In the genomic region with DNA sequence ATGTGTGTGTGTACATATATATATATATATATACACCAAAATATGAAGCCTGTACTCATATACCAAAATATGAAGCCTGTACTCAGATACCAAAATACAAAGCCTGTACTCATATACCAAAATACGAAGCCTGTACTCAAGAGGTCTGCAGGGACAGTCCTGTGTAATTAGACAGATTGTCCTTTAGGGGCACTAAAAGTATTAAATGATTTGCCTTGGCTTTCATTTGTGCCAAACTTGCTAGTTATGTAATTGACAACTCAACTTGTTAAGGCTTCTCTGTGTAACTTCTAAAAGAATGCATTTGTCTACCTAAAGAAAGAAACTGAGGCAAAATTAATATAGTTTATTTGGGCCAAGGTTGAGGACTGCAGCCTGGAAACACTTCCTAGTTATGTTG, we compare ENCODE assay signal across 13 cellular contexts. TPM values are rescaled to one million over a fixed set of nuclear protein-coding genes. Genes with fewer than 3 reads are reported as not detected.
DNase-seq lines count a peak whose midpoint lies in the region; ATAC-seq, FAIRE-seq and TF ChIP-seq lines count a peak whose summit lies in the region.
"Had no signal": no experiment of that assay in that cellular context is flagged by ENCODE, and none has a peak within 500 bp of the region (broad histone marks: within the 10 kb centered on the region; RNA-seq: fewer than 3 reads in every experiment).

No MANE protein-coding gene starts in this region.

- H3K4me2 ChIP-seq in HepG2 (ENCODE audit: low read depth, low read length) = no peak overlapping the region

- H3K79me2 ChIP-seq in HepG2 (ENCODE audit: insufficient read depth, low read length) = no peaks in the 10 kb centered on the region

- no peaks in the 10 kb centered on the region for H3K9me3 ChIP-seq in HepG2 (ENCODE audit: low read length)
- H3K9me3 ChIP-seq in tibial artery = no peaks in the 10 kb centered on the region
- H3K9me3 ChIP-seq in body of pancreas = no peaks in the 10 kb centered on the region
- H3K9me3 ChIP-seq: SJCRH30 had no signal

- H2AFZ ChIP-seq in HepG2 (ENCODE audit: low read length) = no peak overlapping the region

- in situ Hi-C loops in HepG2 (cut with HindIII; ENCODE audit: extremely low pct_ligation_motif_present, low pct_unique_long_range_greater_than_20kb) = no loop called here

- H3K27me3 ChIP-seq in HepG2 (ENCODE audit: control insufficient read depth in 1 of 2, insufficient read depth in 2 of 2, low read length in 2 of 2) (no peaks in the 10 kb centered on the region), tibial artery (no peaks in the 10 kb centered on the region), body of pancreas (no peaks in the 10 kb centered on the region)
- H3K27me3 ChIP-seq: SJCRH30 had no signal

- no TSS peak for BruUV-seq in HepG2 (replicated peaks; lab: Mats Ljungman, UMichigan)

- DNase-seq in DMS114 treated with DMSO at 0.1 percent for 48 hours (lab: John Stamatoyannopoulos, UW; ENCODE audit: unreplicated experiment) (peak; percentile 15), HT-29 (ENCODE audit: low spot score) (peak; percentile 43), HepG2 (ENCODE audit: low spot score) (peak; percentile 23), tibial artery (no peak), body of pancreas (no peak)
- DNase-seq: activated CD4-positive, alpha-beta T cell treated with anti-CD3 and anti-CD28 coated beads, Interleukin-2, amount 10 ng/mL, durations not matched to agents 24 days and 14 days; activated gamma-delta T cell; NCI-H187; stimulated activated CD4-positive, alpha-beta T cell treated with anti-CD3 and anti-CD28 coated beads, Interleukin-2, amount 100 ng/mL, for 48 hours had no signal

- intact Hi-C loops in HepG2 (cut with micrococcal nuclease; ENCODE audit: unreplicated experiment) (no loop called here), tibial artery (cut with DNase I; ENCODE audit: low total_unique reads) (no loop called here), body of pancreas (cut with DNase I) (no loop called here)

- POLR2A ChIA-PET in HepG2 (lab: Yijun Ruan, JAX) = no interaction called here

- H3K27ac ChIP-seq in HepG2 (ENCODE audit: extremely low read length, insufficient read depth, low read length) (no peak overlapping the region), tibial artery (no peak overlapping the region), body of pancreas (no peak overlapping the region)
- H3K27ac ChIP-seq: SJCRH30 had no signal

- TF ChIP-seq POLR2A in HepG2 (IDR thresholded peaks at IDR 0.05; ENCODE audit: insufficient read depth in 1 of 2, low read depth in 2 of 2, low read length in 2 of 2) (no peak), body of pancreas (IDR thresholded peaks at IDR 0.05) (no peak)

- CTCF ChIA-PET in HepG2 (lab: Yijun Ruan, JAX; ENCODE audit: low intra/inter-chr PET ratio, low total read pairs) = no interaction called here

- TF ChIP-seq CTCF in HepG2 (CRISPR knock-in tag; IDR thresholded peaks at IDR 0.05) (no peak), tibial artery (IDR thresholded peaks at IDR 0.05) (no peak), body of pancreas (IDR thresholded peaks at IDR 0.05) (no peak)

- H3K4me3 ChIP-seq in HepG2 (replicated peaks in 1 of 3; ENCODE audit: insufficient read depth in 1 of 3, low read depth in 2 of 3, low read length in 3 of 3) (no peak overlapping the region), tibial artery (no peak overlapping the region), body of pancreas (no peak overlapping the region)
- H3K4me3 ChIP-seq: SJCRH30 had no signal

- H4K20me1 ChIP-seq in HepG2 (ENCODE audit: insufficient read depth, low read length) = no peaks in the 10 kb centered on the region

- FAIRE-seq in HepG2 (lab: Jason Lieb, UNC) = no peak
- FAIRE-seq: GM19239 had no signal

- TF ChIP-seq RAD21 in HepG2 (CRISPR knock-in tag; IDR thresholded peaks at IDR 0.05) = no peak

- no peak overlapping the region for H3K9ac ChIP-seq in HepG2 (ENCODE audit: insufficient read depth, low read depth, low read length)

- ATAC-seq in SK-N-SH treated with all-trans-retinoic acid at 6 μM for 48 hours (peak; percentile 40; the same call in 1 of the 3 replicates), HepG2 (peak; percentile 48; the same call in 1 of the 3 replicates), body of pancreas (no peak), GM19397 (IDR thresholded peaks at IDR 0.05; ENCODE audit: unreplicated experiment) (no peak)

- H3K4me1 ChIP-seq in HepG2 (ENCODE audit: insufficient read depth, low read length) (no peaks in the 10 kb centered on the region), tibial artery (no peaks in the 10 kb centered on the region), body of pancreas (no peaks in the 10 kb centered on the region)
- H3K4me1 ChIP-seq: SJCRH30 had no signal

- 43% methylated on average over 1 of the region's 1 CpG for WGBS in HepG2 (ENCODE audit: low lambda C conversion rate)
- 61 to 68% methylated on average over 1 of the region's 1 CpG for whole genome bisulfite sequencing in body of pancreas, 2 donors

- H3K36me3 ChIP-seq in HepG2 (replicated peaks in 1 of 2; ENCODE audit: control insufficient read depth in 1 of 2, insufficient read depth in 2 of 2, low read length in 2 of 2) (no peaks in the 10 kb centered on the region), tibial artery (no peaks in the 10 kb centered on the region), body of pancreas (replicated peaks in 1 of 2; ENCODE audit: insufficient read depth in 1 of 2, low read depth in 2 of 2) (no peaks in the 10 kb centered on the region)
- H3K36me3 ChIP-seq: SJCRH30 had no signal

- no peak for TF ChIP-seq EP300 in HepG2 (IDR thresholded peaks at IDR 0.05; ENCODE audit: low read depth in 2 of 2, low read length in 2 of 2)
- TF ChIP-seq EP300 in HepG2 (CRISPR knock-in tag; IDR thresholded peaks at IDR 0.05; ENCODE audit: borderline replicate concordance) = no peak

TF ChIP-seq in SK-N-SH treated with all-trans-retinoic acid at 6 μM for 48 hours, 23 proteins besides CTCF, POLR2A, EP300 and RAD21 (continues in another document):
- TF ChIP-seq ZNF565 (CRISPR knock-in tag; conservative IDR thresholded peaks at IDR 0.05; ENCODE audit: low read depth) = no peak
- TF ChIP-seq TOX (CRISPR knock-in tag; IDR thresholded peaks at IDR 0.05; ENCODE audit: borderline replicate concordance) = no peak

TF ChIP-seq in HepG2, 621 proteins besides CTCF, POLR2A, EP300 and RAD21:
- TF ChIP-seq, protein P1, sequence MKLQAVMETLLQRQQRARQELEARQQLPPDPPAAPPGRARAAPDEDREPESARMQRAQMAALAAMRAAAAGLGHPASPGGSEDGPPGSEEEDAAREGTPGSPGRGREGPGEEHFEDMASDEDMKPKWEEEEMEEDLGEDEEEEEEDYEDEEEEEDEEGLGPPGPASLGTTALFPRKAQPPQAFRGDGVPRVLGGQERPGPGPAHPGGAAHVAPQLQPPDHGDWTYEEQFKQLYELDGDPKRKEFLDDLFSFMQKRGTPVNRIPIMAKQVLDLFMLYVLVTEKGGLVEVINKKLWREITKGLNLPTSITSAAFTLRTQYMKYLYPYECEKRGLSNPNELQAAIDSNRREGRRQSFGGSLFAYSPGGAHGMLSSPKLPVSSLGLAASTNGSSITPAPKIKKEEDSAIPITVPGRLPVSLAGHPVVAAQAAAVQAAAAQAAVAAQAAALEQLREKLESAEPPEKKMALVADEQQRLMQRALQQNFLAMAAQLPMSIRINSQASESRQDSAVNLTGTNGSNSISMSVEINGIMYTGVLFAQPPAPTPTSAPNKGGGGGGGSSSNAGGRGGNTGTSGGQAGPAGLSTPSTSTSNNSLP (IDR thresholded peaks at IDR 0.05; ENCODE audit: low read depth, low read length) = peak; percentile 66; the same call in 1 of the 2 replicates
- no peak for TF ChIP-seq MAFG (CRISPR knock-in tag; IDR thresholded peaks at IDR 0.05)

RNA-seq across cellular contexts. Expression of a gene that starts 30.8 kb away (rescaled TPM):
- total RNA-seq in HT-29 (2014; rRNA removed; shearing (Covaris generic)) = 16.9 and 18.5 TPM in 2 replicates
- total RNA-seq in HepG2 (2016; rRNA removed; fragmentation: Illumina TruSeq; extraction: Trizol) (37.0 and 62.6 TPM in 2 replicates), body of pancreas (10 to 100 TPM; 18.7 to 26.0 TPM)
- total RNA-seq in HepG2 (2016; cell fraction: cytosol; rRNA removed; fragmentation: Illumina TruSeq; extraction: Trizol; ENCODE audit: low read depth) = 3.0 and 3.8 TPM in 2 replicates
- 34.6 and 66.1 TPM in 2 replicates for total RNA-seq in HepG2 (2016; cell fraction: insoluble cytoplasmic fraction; rRNA removed; fragmentation: Illumina TruSeq; extraction: Trizol)
- total RNA-seq in HepG2 (2016; cell fraction: membrane; rRNA removed; fragmentation: Illumina TruSeq; extraction: Trizol) = 8.0 and 9.8 TPM in 2 replicates
- total RNA-seq in HepG2 (2016; cell fraction: nucleus; rRNA removed; fragmentation: Illumina TruSeq; extraction: Trizol) = 19.3 and 21.1 TPM in 2 replicates
- 16.5 and 22.2 TPM in 2 replicates for polyA plus RNA-seq in HepG2 (2011; rRNA removed)
- 9.4 and 14.4 TPM in 2 replicates for polyA plus RNA-seq in HepG2 (2011; cell fraction: cytosol; rRNA removed)
- polyA plus RNA-seq in HepG2 (2011; cell fraction: nucleus; rRNA removed) = 6.9 and 8.2 TPM in 2 replicates
- 16.5 and 24.7 TPM in 2 replicates for polyA plus RNA-seq in HepG2 (2012)
- polyA plus RNA-seq in HepG2 (2016; cell fraction: cytosol; fragmentation: Illumina TruSeq; extraction: Trizol; ENCODE audit: low read depth) = 0.87 and 0.92 TPM in 2 replicates
- 34.8 and 38.4 TPM in 2 replicates for polyA plus RNA-seq in HepG2 (2016; cell fraction: insoluble cytoplasmic fraction; fragmentation: Illumina TruSeq; extraction: Trizol; ENCODE audit: low read depth)
- 3.0 and 3.4 TPM in 2 replicates for polyA plus RNA-seq in HepG2 (2016; cell fraction: membrane; fragmentation: Illumina TruSeq; extraction: Trizol; ENCODE audit: low read depth)
- 17.5 and 18.6 TPM in 2 replicates for polyA plus RNA-seq in HepG2 (2016; cell fraction: nucleus; fragmentation: Illumina TruSeq; extraction: Trizol; ENCODE audit: insufficient read depth, low read depth)
- 14.9 and 18.7 TPM in 2 replicates for polyA minus RNA-seq in HepG2 (2011; rRNA and poly(A)+ RNA removed; ENCODE audit: low replicate concordance)
- 28.8 and 30.5 TPM in 2 replicates for polyA minus RNA-seq in HepG2 (2011; cell fraction: cytosol; rRNA and poly(A)+ RNA removed)
- 27.0 and 27.4 TPM in 2 replicates for polyA minus RNA-seq in HepG2 (2011; cell fraction: nucleus; rRNA and poly(A)+ RNA removed)

Comparison
In these comparisons a context has a peak if more than half of its experiments do, and no peak if none do; other contexts are left out.
1. DNase-seq: peak in DMS114 treated with DMSO at 0.1 percent for 48 hours (single experiment), HT-29 (single experiment) and HepG2 (single experiment); none in tibial artery (0 of 2) and body of pancreas (0 of 4).
2. ATAC-seq: peak in SK-N-SH treated with all-trans-retinoic acid at 6 μM for 48 hours (single experiment) and HepG2 (single experiment); none in body of pancreas (single experiment) and GM19397 (single experiment).